11 cellular contexts compared by ENCODE assay signal in genomic region chr7:1668932-1669485, GRCh38. TPM values are rescaled to one million over a fixed set of nuclear protein-coding genes. Genes with fewer than 3 reads are reported as not detected.
DNase-seq lines count a peak whose midpoint lies in the region; ATAC-seq and TF ChIP-seq lines count a peak whose summit lies in the region.
"Had no signal": no experiment of that assay in that cellular context is flagged by ENCODE, and none has a peak within 500 bp of the region (broad histone marks: within the 10 kb centered on the region; RNA-seq: fewer than 3 reads in every experiment).

No MANE protein-coding gene starts in this region.

- WGBS in thymus, result 5% methylated on average over 43 of the region's 43 CpGs

- POLR2A ChIA-PET in WTC11 (lab: Charles Lee), result no interaction called here

- peaks cover 11% of the 10 kb centered on the region for H3K4me1 Mint-ChIP-seq in activated T-cell treated with anti-CD3 and anti-CD28 coated beads, Interleukin-2, amount 50 U/mL, for 4 hours (ENCODE audit: low read depth)
- H3K4me1 Mint-ChIP-seq in WTC11, result peaks cover 8% of the 10 kb centered on the region; the same call in 1 of the 2 replicates

- ATAC-seq in activated T-cell treated with anti-CD3 and anti-CD28 coated beads, Interleukin-2, amount 50 U/mL, for 4 hours, result no peak
- ATAC-seq in WTC11, result no peak
- no peak for ATAC-seq in HG03571 (IDR thresholded peaks at IDR 0.05; ENCODE audit: unreplicated experiment)
- ATAC-seq in GM21576 (IDR thresholded peaks at IDR 0.05; ENCODE audit: unreplicated experiment), result no peak

- H3K4me3 ChIP-seq in thymus (ENCODE audit: low read length) (peak overlapping the region; percentile 23), MG63 (no peak overlapping the region)

- no peak overlapping the region for H3K27ac ChIP-seq in thymus (ENCODE audit: low read depth)
- H3K27ac ChIP-seq: KMS-11, SK-N-MC had no signal

- DNase-seq in activated T-cell treated with anti-CD3 and anti-CD28 coated beads, Interleukin-2, amount 50 U/mL, for 4 hours, result no peak
- DNase-seq in activated T-cell treated with anti-CD3 and anti-CD28 coated beads for 4 hours, result no peak
- DNase-seq in WTC11 (ENCODE audit: low spot score), result peak; percentile 47
- DNase-seq in iPS-NIHi11 (ENCODE audit: low spot score), result peak; percentile 42
- DNase-seq in MG63, result no peak
- DNase-seq: DMS79 had no signal

- H3K27me3 Mint-ChIP-seq in activated T-cell treated with anti-CD3 and anti-CD28 coated beads, Interleukin-2, amount 50 U/mL, for 4 hours (ENCODE audit: low read depth), result peaks cover 40% of the 10 kb centered on the region
- peaks cover 62% of the 10 kb centered on the region for H3K27me3 Mint-ChIP-seq in WTC11 (ENCODE audit: low read depth)

- CTCF ChIA-PET in WTC11 (lab: Charles Lee), result interaction anchor here (0.8 to 0.9 kb wide), 2 partner anchors 39 to 98 kb away, joined by 3 read pairs; no protein-coding TSS in a partner anchor

- no peaks in the 10 kb centered on the region for H3K4me1 ChIP-seq in thymus (ENCODE audit: control insufficient read depth, insufficient read depth, low read length)

- H3K9me3 Mint-ChIP-seq in activated T-cell treated with anti-CD3 and anti-CD28 coated beads, Interleukin-2, amount 50 U/mL, for 4 hours, result no peaks in the 10 kb centered on the region
- H3K9me3 Mint-ChIP-seq in WTC11, result no peaks in the 10 kb centered on the region

- H3K36me3 Mint-ChIP-seq in activated T-cell treated with anti-CD3 and anti-CD28 coated beads, Interleukin-2, amount 50 U/mL, for 4 hours (ENCODE audit: insufficient read depth), result no peaks in the 10 kb centered on the region
- no peaks in the 10 kb centered on the region for H3K36me3 Mint-ChIP-seq in WTC11

- H3K27ac Mint-ChIP-seq in WTC11, result no peak overlapping the region

- H3K36me3 ChIP-seq in thymus (ENCODE audit: control insufficient read depth, insufficient read depth) (no peaks in the 10 kb centered on the region), MG63 (no peaks in the 10 kb centered on the region)

- H3K4me3 Mint-ChIP-seq in activated T-cell treated with anti-CD3 and anti-CD28 coated beads, Interleukin-2, amount 50 U/mL, for 4 hours, result peak overlapping the region; percentile 35
- peak overlapping the region; percentile 62 for H3K4me3 Mint-ChIP-seq in WTC11

- TF ChIP-seq CTCF in WTC11 (IDR thresholded peaks at IDR 0.05), result no peak

- H3K27me3 ChIP-seq in thymus (ENCODE audit: control insufficient read depth, insufficient read depth), result peaks cover 86% of the 10 kb centered on the region
- H3K27me3 ChIP-seq in MG63, result peaks cover 21% of the 10 kb centered on the region

- H3K9me3 ChIP-seq in thymus (ENCODE audit: control insufficient read depth) (peaks cover 1% of the 10 kb centered on the region), MG63 (no peaks in the 10 kb centered on the region)

TF ChIP-seq in WTC11, 78 proteins besides CTCF, POLR2A, EP300 and RAD21:
- no peak for TF ChIP-seq ZNF263 (CRISPR knock-in tag; IDR thresholded peaks at IDR 0.05; ENCODE audit: low read depth)
- TF ChIP-seq SOX15 (CRISPR knock-in tag; IDR thresholded peaks at IDR 0.05), result no peak
- TF ChIP-seq CBFB (CRISPR knock-in tag; IDR thresholded peaks at IDR 0.05; ENCODE audit: low read depth), result no peak
- no peak for TF ChIP-seq ZNF671 (CRISPR knock-in tag; IDR thresholded peaks at IDR 0.05)
- no peak for TF ChIP-seq CDX4 (CRISPR knock-in tag; IDR thresholded peaks at IDR 0.05; ENCODE audit: borderline replicate concordance)

RNA-seq across cellular contexts. Expression of gene ELFN1, which starts 1.1 kb away (rescaled TPM):
- total RNA-seq in activated T-cell treated with anti-CD3 and anti-CD28 coated beads, Interleukin-2, amount 50 U/mL, for 4 hours, result under 1 TPM; 0.11 to 0.13 (median 0.13) TPM
- total RNA-seq in WTC11 (2021), result 4.1 to 4.6 TPM (median 4.4 TPM) in 3 replicates
- 0.91 TPM for polyA plus RNA-seq in thymus
- 0.05 and 0.56 TPM in 2 replicates for total RNA-seq in MG63 (2014; rRNA removed; shearing (Covaris generic); ENCODE audit: low replicate concordance)

Comparison
In these comparisons a context has a peak if more than half of its experiments do, and no peak if none do; other contexts are left out.
1. DNase-seq: peak in WTC11 (single experiment) and iPS-NIHi11 (single experiment); none in activated T-cell treated with anti-CD3 and anti-CD28 coated beads, Interleukin-2, amount 50 U/mL, for 4 hours (single experiment), activated T-cell treated with anti-CD3 and anti-CD28 coated beads for 4 hours (single experiment) and MG63 (single experiment).